28 cellular contexts compared by ENCODE assay signal in the genomic region with DNA sequence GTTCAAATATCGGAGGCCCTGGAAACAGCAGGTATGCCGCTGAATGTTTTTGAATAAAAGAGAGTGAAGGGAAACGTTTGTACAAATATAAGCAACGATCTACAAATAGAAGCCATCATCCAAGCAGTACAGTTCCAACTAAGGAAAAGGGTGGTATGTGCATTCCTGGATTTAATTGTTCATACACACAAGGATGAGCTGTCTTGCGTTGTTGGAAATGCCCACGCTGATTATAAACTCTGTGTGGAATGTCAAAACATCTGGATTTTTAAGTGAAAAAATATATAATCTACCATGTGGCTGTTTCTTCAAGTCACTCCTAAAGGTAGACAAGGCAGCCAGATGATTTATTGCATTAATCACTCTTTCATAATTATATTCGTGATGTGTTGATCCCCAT.
"Had no signal": no experiment of that assay in that cellular context is flagged by ENCODE, and none has a peak within 500 bp of the region (broad histone marks: within the 10 kb centered on the region; RNA-seq: fewer than 3 reads in every experiment).

No MANE protein-coding gene starts in this region.

- H3K4me1 Mint-ChIP-seq: activated CD4-positive, alpha-beta memory T cell treated with anti-CD3 and anti-CD28 coated beads, Interleukin-2, amount 10 ng/mL, durations not matched to agents 7 days and 5 days; activated CD4-positive, alpha-beta T cell treated with anti-CD3 and anti-CD28 coated beads, Interleukin-2, amount 10 ng/mL, durations not matched to agents 7 days and 5 days; mesothelial cell of epicardium; stimulated activated naive B cell treated with anti-CD40 and anti-IgM and Interleukin-4, amounts not matched to agents 10 μg/mL and 1 μg/mL and 100 μg/mL, for 72 hours; T-helper 17 cell had no signal

- DNase-seq: activated CD4-positive, alpha-beta memory T cell treated with anti-CD3 and anti-CD28 coated beads, Interleukin-2, amount 10 ng/mL, durations not matched to agents 7 days and 5 days; activated CD4-positive, alpha-beta T cell treated with anti-CD3 and anti-CD28 coated beads, Interleukin-2, amount 10 ng/mL, durations not matched to agents 7 days and 5 days; activated CD4-positive, CD25-positive, alpha-beta regulatory T cell treated with anti-CD3 and anti-CD28 coated beads, Interleukin-2, amount 50 U/mL, for 72 hours; activated CD8-positive, alpha-beta memory T cell treated with anti-CD3 and anti-CD28 coated beads, Interleukin-2, amount 50 U/mL, for 48 hours; activated gamma-delta T cell; activated naive CD4-positive, alpha-beta T cell treated with anti-CD3 and anti-CD28 coated beads, Interleukin-2, amount 50 U/mL, for 16 hours; activated T-cell treated with anti-CD3 and anti-CD28 coated beads, Interleukin-2, amount 50 U/mL, for 24 hours; amniotic stem cell; central memory CD4-positive, alpha-beta T cell; islet precursor cell; mammary epithelial cell; naive B cell; nucleus accumbens; right cardiac atrium; stimulated activated CD4-positive, alpha-beta T cell treated with anti-CD3 and anti-CD28 coated beads, Interleukin-15, amount 100 ng/mL, for 24 hours; stimulated activated CD4-positive, alpha-beta T cell treated with anti-CD3 and anti-CD28 coated beads, Interleukin-2, amount 100 ng/mL, for 24 hours; stimulated activated naive B cell treated with anti-CD40 and anti-IgM and Interleukin-4, amounts not matched to agents 10 μg/mL and 1 μg/mL and 100 μg/mL, for 72 hours; stomach; SW 1271; T-helper 17 cell; T1000; thyroid gland; upper lobe of right lung; WERI-Rb-1 had no signal

- H3K4me3 ChIP-seq: breast epithelium, gastroesophageal sphincter, hepatocyte, stomach, thyroid gland, upper lobe of right lung had no signal

- H3K27me3 Mint-ChIP-seq: activated CD4-positive, alpha-beta memory T cell treated with anti-CD3 and anti-CD28 coated beads, Interleukin-2, amount 10 ng/mL, durations not matched to agents 7 days and 5 days; activated CD4-positive, alpha-beta T cell treated with anti-CD3 and anti-CD28 coated beads, Interleukin-2, amount 10 ng/mL, durations not matched to agents 7 days and 5 days; activated T-cell treated with anti-CD3 and anti-CD28 coated beads, Interleukin-2, amount 50 U/mL, for 24 hours had no signal

- H3K9me3 Mint-ChIP-seq: activated CD4-positive, alpha-beta memory T cell treated with anti-CD3 and anti-CD28 coated beads, Interleukin-2, amount 10 ng/mL, durations not matched to agents 7 days and 5 days; activated CD4-positive, alpha-beta T cell treated with anti-CD3 and anti-CD28 coated beads, Interleukin-2, amount 10 ng/mL, durations not matched to agents 7 days and 5 days; activated T-cell treated with anti-CD3 and anti-CD28 coated beads, Interleukin-2, amount 50 U/mL, for 24 hours had no signal

- H3K4me3 Mint-ChIP-seq: activated CD4-positive, alpha-beta memory T cell treated with anti-CD3 and anti-CD28 coated beads, Interleukin-2, amount 10 ng/mL, durations not matched to agents 7 days and 5 days; activated CD4-positive, alpha-beta T cell treated with anti-CD3 and anti-CD28 coated beads, Interleukin-2, amount 10 ng/mL, durations not matched to agents 7 days and 5 days; activated T-cell treated with anti-CD3 and anti-CD28 coated beads, Interleukin-2, amount 50 U/mL, for 24 hours; mesothelial cell of epicardium; naive B cell; stimulated activated naive B cell treated with anti-CD40 and anti-IgM and Interleukin-4, amounts not matched to agents 10 μg/mL and 1 μg/mL and 100 μg/mL, for 72 hours; T-helper 17 cell had no signal

- H3K27ac Mint-ChIP-seq: activated CD4-positive, alpha-beta memory T cell treated with anti-CD3 and anti-CD28 coated beads, Interleukin-2, amount 10 ng/mL, durations not matched to agents 7 days and 5 days; activated CD4-positive, alpha-beta T cell treated with anti-CD3 and anti-CD28 coated beads, Interleukin-2, amount 10 ng/mL, durations not matched to agents 7 days and 5 days; activated T-cell treated with anti-CD3 and anti-CD28 coated beads, Interleukin-2, amount 50 U/mL, for 24 hours; mesothelial cell of epicardium; naive B cell; stimulated activated naive B cell treated with anti-CD40 and anti-IgM and Interleukin-4, amounts not matched to agents 10 μg/mL and 1 μg/mL and 100 μg/mL, for 72 hours; T-helper 17 cell had no signal

- H3K36me3 Mint-ChIP-seq: mesothelial cell of epicardium; stimulated activated naive B cell treated with anti-CD40 and anti-IgM and Interleukin-4, amounts not matched to agents 10 μg/mL and 1 μg/mL and 100 μg/mL, for 72 hours had no signal
